In the genomic region with DNA sequence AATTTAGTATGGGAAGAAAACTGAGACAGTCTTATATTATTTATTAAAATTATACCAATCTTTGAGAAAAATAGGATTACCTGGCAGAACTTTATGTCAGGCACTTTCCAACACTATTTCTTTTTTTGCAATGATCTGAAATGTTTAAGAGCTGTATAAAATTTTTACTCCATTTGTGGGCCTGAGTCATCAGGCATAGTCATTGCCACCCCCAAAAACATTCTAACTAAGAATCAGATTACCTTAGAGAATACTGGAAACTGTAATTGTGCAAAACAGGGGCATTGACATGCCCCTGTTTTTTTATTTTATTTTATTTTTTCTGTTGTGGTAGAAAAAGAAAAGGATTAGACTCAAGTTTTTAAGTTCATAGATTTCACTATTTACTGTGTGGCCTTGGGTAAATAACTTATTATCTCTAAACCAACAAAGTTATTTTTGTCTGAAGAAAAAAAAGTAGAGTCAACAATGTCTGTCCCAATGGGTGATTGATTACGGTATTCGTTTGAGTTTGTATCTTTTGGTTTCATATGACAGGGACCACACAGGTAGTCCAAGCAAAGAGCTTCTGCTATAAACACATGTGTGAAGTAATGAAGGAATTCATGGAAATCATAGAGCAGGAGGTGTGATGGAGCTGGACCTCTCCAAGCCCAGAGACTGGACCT, we compare ENCODE assay signal across 1 cellular context.
A peak's percentile ranks its signal among the peaks of the same experiment; 100 is the strongest.
TF ChIP-seq lines count a peak whose summit lies in the region.

No MANE protein-coding gene starts in this region.

TF ChIP-seq in liver, 16 proteins besides CTCF, POLR2A, EP300 and RAD21 (continued from another document):
- TF ChIP-seq GABPA (IDR thresholded peaks at IDR 0.05 in 1 of 2, conservative IDR thresholded peaks at IDR 0.05 in 1 of 2) (no peak), HNF4G (IDR thresholded peaks at IDR 0.05) (no peak), JUND (IDR thresholded peaks at IDR 0.05) (no peak), HNF4A (conservative IDR thresholded peaks at IDR 0.05) (peak in 1 of 2 donors; percentile 6), NR2F2 (IDR thresholded peaks at IDR 0.05) (no peak), FOXA1 (IDR thresholded peaks at IDR 0.05) (no peak), FOXA2 (IDR thresholded peaks at IDR 0.05) (peak; percentile 62), SP1 (IDR thresholded peaks at IDR 0.05) (no peak)
- TF ChIP-seq, protein P1, sequence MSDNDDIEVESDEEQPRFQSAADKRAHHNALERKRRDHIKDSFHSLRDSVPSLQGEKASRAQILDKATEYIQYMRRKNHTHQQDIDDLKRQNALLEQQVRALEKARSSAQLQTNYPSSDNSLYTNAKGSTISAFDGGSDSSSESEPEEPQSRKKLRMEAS (IDR thresholded peaks at IDR 0.05), result no peak
- TF ChIP-seq, protein P2, sequence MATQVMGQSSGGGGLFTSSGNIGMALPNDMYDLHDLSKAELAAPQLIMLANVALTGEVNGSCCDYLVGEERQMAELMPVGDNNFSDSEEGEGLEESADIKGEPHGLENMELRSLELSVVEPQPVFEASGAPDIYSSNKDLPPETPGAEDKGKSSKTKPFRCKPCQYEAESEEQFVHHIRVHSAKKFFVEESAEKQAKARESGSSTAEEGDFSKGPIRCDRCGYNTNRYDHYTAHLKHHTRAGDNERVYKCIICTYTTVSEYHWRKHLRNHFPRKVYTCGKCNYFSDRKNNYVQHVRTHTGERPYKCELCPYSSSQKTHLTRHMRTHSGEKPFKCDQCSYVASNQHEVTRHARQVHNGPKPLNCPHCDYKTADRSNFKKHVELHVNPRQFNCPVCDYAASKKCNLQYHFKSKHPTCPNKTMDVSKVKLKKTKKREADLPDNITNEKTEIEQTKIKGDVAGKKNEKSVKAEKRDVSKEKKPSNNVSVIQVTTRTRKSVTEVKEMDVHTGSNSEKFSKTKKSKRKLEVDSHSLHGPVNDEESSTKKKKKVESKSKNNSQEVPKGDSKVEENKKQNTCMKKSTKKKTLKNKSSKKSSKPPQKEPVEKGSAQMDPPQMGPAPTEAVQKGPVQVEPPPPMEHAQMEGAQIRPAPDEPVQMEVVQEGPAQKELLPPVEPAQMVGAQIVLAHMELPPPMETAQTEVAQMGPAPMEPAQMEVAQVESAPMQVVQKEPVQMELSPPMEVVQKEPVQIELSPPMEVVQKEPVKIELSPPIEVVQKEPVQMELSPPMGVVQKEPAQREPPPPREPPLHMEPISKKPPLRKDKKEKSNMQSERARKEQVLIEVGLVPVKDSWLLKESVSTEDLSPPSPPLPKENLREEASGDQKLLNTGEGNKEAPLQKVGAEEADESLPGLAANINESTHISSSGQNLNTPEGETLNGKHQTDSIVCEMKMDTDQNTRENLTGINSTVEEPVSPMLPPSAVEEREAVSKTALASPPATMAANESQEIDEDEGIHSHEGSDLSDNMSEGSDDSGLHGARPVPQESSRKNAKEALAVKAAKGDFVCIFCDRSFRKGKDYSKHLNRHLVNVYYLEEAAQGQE (IDR thresholded peaks at IDR 0.05), result no peak
